In the genomic region with DNA sequence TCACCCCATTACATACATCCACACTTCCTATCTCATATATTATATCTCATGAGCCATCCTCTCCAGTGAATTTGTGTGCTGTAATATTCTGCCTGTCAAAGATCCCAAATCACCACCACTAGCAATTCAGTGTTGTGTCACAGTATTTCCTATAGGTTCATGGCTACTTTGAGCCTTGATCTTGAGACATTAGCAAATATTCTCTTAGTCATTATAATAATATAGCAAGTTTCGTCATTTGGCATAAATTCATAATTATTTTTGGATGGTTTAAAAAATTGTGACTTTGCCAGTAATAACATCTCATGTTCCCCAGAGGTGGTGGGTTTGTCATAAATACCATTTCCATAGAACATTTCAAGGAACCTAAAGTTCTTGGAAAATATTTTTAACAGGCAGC, we compare ENCODE assay signal across 32 cellular contexts. TPM values are rescaled to one million over a fixed set of nuclear protein-coding genes. Genes with fewer than 3 reads are reported as not detected.
A peak's percentile ranks its signal among the peaks of the same experiment; 100 is the strongest.
DNase-seq lines count a peak whose midpoint lies in the region; ATAC-seq and TF ChIP-seq lines count a peak whose summit lies in the region.
"Had no signal": no experiment of that assay in that cellular context is flagged by ENCODE, and none has a peak within 500 bp of the region (broad histone marks: within the 10 kb centered on the region; RNA-seq: fewer than 3 reads in every experiment).

No MANE protein-coding gene starts in this region.

- TF ChIP-seq CTCF in chondrocyte (IDR thresholded peaks at IDR 0.05), result no peak
- TF ChIP-seq CTCF in gastroesophageal sphincter (IDR thresholded peaks at IDR 0.05), result no peak
- no peak for TF ChIP-seq CTCF in thoracic aorta (IDR thresholded peaks at IDR 0.05)

- 55 to 60% methylated on average over 1 of the region's 1 CpG for WGBS in gastroesophageal sphincter (ENCODE audit: low coverage in 1 of 2), 2 donors

- H3K9me3 Mint-ChIP-seq in chondrocyte (ENCODE audit: low read depth), result no peaks in the 10 kb centered on the region
- no peaks in the 10 kb centered on the region for H3K9me3 Mint-ChIP-seq in T-helper 2 cell treated with Interferon-gamma antibody and Interleukin-4, amounts not matched to agents 5 μg/mL and 100 μg/mL, for 36 hours
- H3K9me3 Mint-ChIP-seq: activated T-helper 1 cell treated with anti-CD3 and anti-CD28 coated beads, Interleukin-12 subunit alpha, Interleukin-12 subunit beta, Interleukin-2, Interleukin-4 antibody, amounts not matched to agents 30 ng/mL and 10 ng/mL and 1 ng/mL, durations not matched to agents 14 hours and 24 hours and 36 hours; CD4-positive, alpha-beta memory T cell; neural crest cell; T-helper 1 cell treated with Interleukin-12 subunit alpha and Interleukin-12 subunit beta and Interleukin-4 antibody, amounts not matched to agents 30 μg/mL and 1 μg/mL, for 36 hours had no signal

- H3K36me3 ChIP-seq in gastroesophageal sphincter (peaks cover 0 to 34% of the 10 kb centered on the region in 2 donors), thoracic aorta (peaks cover 18% of the 10 kb centered on the region)
- H3K36me3 ChIP-seq: prostate gland had no signal

- no peaks in the 10 kb centered on the region for H3K27me3 Mint-ChIP-seq in chondrocyte (ENCODE audit: low read depth)
- H3K27me3 Mint-ChIP-seq in T-helper 2 cell treated with Interferon-gamma antibody and Interleukin-4, amounts not matched to agents 5 μg/mL and 100 μg/mL, for 36 hours (ENCODE audit: low read depth), result no peaks in the 10 kb centered on the region
- H3K27me3 Mint-ChIP-seq: activated naive CD8-positive, alpha-beta T cell; CD4-positive, alpha-beta memory T cell had no signal

- H3K4me1 ChIP-seq in gastroesophageal sphincter, result peaks cover 36 to 100% (median 49%) of the 10 kb centered on the region in 3 donors
- peaks cover 71 to 98% of the 10 kb centered on the region in 2 donors for H3K4me1 ChIP-seq in thoracic aorta (ENCODE audit: control insufficient read depth in 1 of 2, low read depth in 2 of 2)
- H3K4me1 ChIP-seq: prostate gland had no signal

- H3K4me3 ChIP-seq in gastroesophageal sphincter, result no peak overlapping the region
- H3K4me3 ChIP-seq in thoracic aorta, result peak overlapping the region; percentile 96
- H3K4me3 ChIP-seq: body of pancreas, lower lobe of right lung, prostate gland, spleen had no signal

- peaks cover 35% of the 10 kb centered on the region for H3K36me3 Mint-ChIP-seq in chondrocyte (ENCODE audit: low read depth)
- H3K36me3 Mint-ChIP-seq in T-helper 2 cell treated with Interferon-gamma antibody and Interleukin-4, amounts not matched to agents 5 μg/mL and 100 μg/mL, for 36 hours (ENCODE audit: low read depth), result peaks cover 28% of the 10 kb centered on the region

- peak overlapping the region; percentile 94 for H3K27ac Mint-ChIP-seq in chondrocyte (ENCODE audit: unreplicated experiment)
- no peak overlapping the region for H3K27ac Mint-ChIP-seq in T-helper 2 cell treated with Interferon-gamma antibody and Interleukin-4, amounts not matched to agents 5 μg/mL and 100 μg/mL, for 36 hours
- H3K27ac Mint-ChIP-seq: activated naive CD8-positive, alpha-beta T cell; H9 had no signal

- no peaks in the 10 kb centered on the region for H3K27me3 ChIP-seq in gastroesophageal sphincter
- H3K27me3 ChIP-seq in thoracic aorta (replicated peaks; ENCODE audit: insufficient read depth), result no peaks in the 10 kb centered on the region
- H3K27me3 ChIP-seq: body of pancreas, spleen had no signal

- DNase-seq in LHCN-M2 (ENCODE audit: low read depth), result peak; percentile 48
- no peak for DNase-seq in chondrocyte (ENCODE audit: low spot score)
- DNase-seq in thoracic aorta (ENCODE audit: low spot score), result no peak
- DNase-seq in T-helper 2 cell treated with Interferon-gamma antibody and Interleukin-4, amounts not matched to agents 5 μg/mL and 100 μg/mL, for 36 hours (ENCODE audit: low spot score), result no peak
- no peak for DNase-seq in activated gamma-delta T cell treated with Interleukin-2 at 50 U/mL for 16 hours
- DNase-seq: activated CD4-positive, alpha-beta T cell treated with anti-CD3 and anti-CD28 coated beads for 4 hours; body of pancreas; CD4-positive, alpha-beta memory T cell; cortex of kidney; GDM1; H9; Kasumi-1; kidney; lower lobe of right lung; NCI-H1105; NCI-H2029; NCI-H226; NCI-H774; OCI-M1; SIG-M5; spleen; stimulated activated CD4-positive, alpha-beta T cell treated with anti-CD3 and anti-CD28 coated beads, Interleukin-4, amount 100 ng/mL, for 24 hours; stimulated activated naive CD4-positive, alpha-beta T cell treated with Interleukin-2 at 50 U/mL for 16 hours; trophoblast cell had no signal

- no peak for ATAC-seq in gastroesophageal sphincter
- ATAC-seq in thoracic aorta (ENCODE audit: insufficient number of reproducible peaks, low FRiP score, low read depth), result no peak
- ATAC-seq in GM18867 (IDR thresholded peaks at IDR 0.05; ENCODE audit: unreplicated experiment), result no peak
- ATAC-seq in GM18909 (IDR thresholded peaks at IDR 0.05; ENCODE audit: poor library complexity, unreplicated experiment), result no peak
- ATAC-seq: body of pancreas, lower lobe of right lung had no signal

- H3K9me3 ChIP-seq in gastroesophageal sphincter (no peaks in the 10 kb centered on the region), thoracic aorta (no peaks in the 10 kb centered on the region)
- H3K9me3 ChIP-seq: body of pancreas, lower lobe of right lung, prostate gland, spleen had no signal

- TF ChIP-seq EP300 in gastroesophageal sphincter (IDR thresholded peaks at IDR 0.05), result no peak

- H3K4me1 Mint-ChIP-seq in chondrocyte (ENCODE audit: low read depth), result peaks cover 97% of the 10 kb centered on the region
- H3K4me1 Mint-ChIP-seq in T-helper 2 cell treated with Interferon-gamma antibody and Interleukin-4, amounts not matched to agents 5 μg/mL and 100 μg/mL, for 36 hours (ENCODE audit: low read depth), result peaks cover 76% of the 10 kb centered on the region

- no peak overlapping the region for H3K4me3 Mint-ChIP-seq in chondrocyte (ENCODE audit: unreplicated experiment)
- no peak overlapping the region for H3K4me3 Mint-ChIP-seq in T-helper 2 cell treated with Interferon-gamma antibody and Interleukin-4, amounts not matched to agents 5 μg/mL and 100 μg/mL, for 36 hours
- H3K4me3 Mint-ChIP-seq: activated naive CD8-positive, alpha-beta T cell; H9; neural crest cell had no signal

- no peak for TF ChIP-seq POLR2A in gastroesophageal sphincter (IDR thresholded peaks at IDR 0.05)

- H3K27ac ChIP-seq in gastroesophageal sphincter (peak overlapping the region; percentile 71 to 97 (median 88)), thoracic aorta (peak overlapping the region; percentile 82 to 98)
- H3K27ac ChIP-seq: body of pancreas, lower lobe of right lung, prostate gland, spleen had no signal

RNA-seq across cellular contexts. Expression of a gene that starts 47.7 kb away (rescaled TPM):
- total RNA-seq in LHCN-M2 (2014; rRNA removed), result 29.2 and 37.1 TPM in 2 replicates
- 38.9 TPM for polyA plus RNA-seq in LHCN-M2 (2012)
- 19.5 to 57.6 TPM (median 22.3 TPM) in 3 replicates for total RNA-seq in chondrocyte
- total RNA-seq in gastroesophageal sphincter, result 10 to 100 TPM; 15.2 to 20.8 (median 16.6) TPM
- total RNA-seq in thoracic aorta, result 10 to 100 TPM; 18.1 to 22.7 TPM
